Comparison of ENCODE assay signal across 22 cellular contexts in genomic region chr5:34834794-34835089, GRCh38. TPM values are rescaled to one million over a fixed set of nuclear protein-coding genes. Genes with fewer than 3 reads are reported as not detected.
DNase-seq lines count a peak whose midpoint lies in the region; ATAC-seq, FAIRE-seq and TF ChIP-seq lines count a peak whose summit lies in the region.
"Had no signal": no experiment of that assay in that cellular context is flagged by ENCODE, and none has a peak within 500 bp of the region (broad histone marks: within the 10 kb centered on the region; RNA-seq: fewer than 3 reads in every experiment).

No MANE protein-coding gene starts in this region.

- no peaks in the 10 kb centered on the region for H3K27me3 ChIP-seq in left ventricle myocardium inferior (ENCODE audit: low read depth)
- H3K27me3 ChIP-seq in heart left ventricle: no peaks in the 10 kb centered on the region
- H3K27me3 ChIP-seq in K562 (ENCODE audit: control insufficient read depth in 2 of 2, insufficient read depth in 2 of 2, low read length in 2 of 2): no peaks in the 10 kb centered on the region
- H3K27me3 ChIP-seq in suprapubic skin: no peaks in the 10 kb centered on the region
- H3K27me3 ChIP-seq: BLaER1 had no signal

- H3K79me2 ChIP-seq in K562 (ENCODE audit: control insufficient read depth, insufficient read depth, low read length): no peaks in the 10 kb centered on the region

- no peaks in the 10 kb centered on the region for H3K9me1 ChIP-seq in K562 (ENCODE audit: control insufficient read depth, insufficient read depth, low read length)

- no peaks in the 10 kb centered on the region for H3K9me3 ChIP-seq in left ventricle myocardium inferior (replicated peaks)
- no peaks in the 10 kb centered on the region for H3K9me3 ChIP-seq in heart left ventricle
- H3K9me3 ChIP-seq in K562 (replicated peaks; ENCODE audit: control insufficient read depth, insufficient read depth, low read depth, low read length): no peaks in the 10 kb centered on the region
- no peaks in the 10 kb centered on the region for H3K9me3 ChIP-seq in suprapubic skin
- H3K9me3 ChIP-seq: BLaER1, Caco-2, HAP-1 had no signal

- 63 to 79% (median 71%) methylated on average over 1 of the region's 1 CpG for WGBS in heart left ventricle, 4 donors
- 13% methylated on average over 1 of the region's 1 CpG for WGBS in K562 (ENCODE audit: insufficient coverage, low coverage, missing lambda C conversion rate)
- 75% methylated on average over 1 of the region's 1 CpG for WGBS in suprapubic skin

- intact Hi-C loops in left ventricle myocardium inferior (cut with micrococcal nuclease) (loop anchor here (10.0 kb wide), 1 partner anchor 180 kb away; the partner anchor contains the start of gene RAI14), heart left ventricle (cut with DNase I) (loop anchor here in 2 of 10 donors (10.0 kb wide), 2 partner anchors 60 to 180 kb away; partner anchors contain the start of gene RAI14 (in 1 of the 2)), K562 (cut with micrococcal nuclease) (loop anchor here (5.0 kb wide), 1 partner anchor 63 kb away; no protein-coding TSS in a partner anchor)

- H4K20me1 ChIP-seq in K562 (replicated peaks; ENCODE audit: control insufficient read depth, insufficient read depth, low read length): no peaks in the 10 kb centered on the region
- H4K20me1 ChIP-seq: BLaER1 had no signal

- no peak overlapping the region for H3K4me2 ChIP-seq in K562 (ENCODE audit: insufficient read depth, low read length)
- H3K4me2 ChIP-seq: BLaER1 had no signal

- TF ChIP-seq CTCF in left ventricle myocardium inferior (IDR thresholded peaks at IDR 0.05; ENCODE audit: borderline replicate concordance) (no peak), heart left ventricle (IDR thresholded peaks at IDR 0.05) (no peak), K562 (IDR thresholded peaks at IDR 0.05 in 2 of 3, conservative IDR thresholded peaks at IDR 0.05 in 1 of 3; ENCODE audit: insufficient read depth in 2 of 3, low read depth in 1 of 3, low read length in 3 of 3) (no peak), suprapubic skin (IDR thresholded peaks at IDR 0.05) (no peak)

- H3K27ac ChIP-seq in left ventricle myocardium inferior (replicated peaks): peak overlapping the region; percentile 46
- no peak overlapping the region for H3K27ac ChIP-seq in heart left ventricle
- H3K27ac ChIP-seq in K562 (ENCODE audit: extremely low read depth, low read depth, low read length): no peak overlapping the region
- H3K27ac ChIP-seq in suprapubic skin: peak overlapping the region; percentile 14
- H3K27ac ChIP-seq: 22Rv1, BLaER1, C4-2B, GM23248 had no signal

- in situ Hi-C loops in K562 (cut with MboI): no loop called here

- FAIRE-seq in K562 (lab: Jason Lieb, UNC): no peak
- FAIRE-seq: A204.1, G401.6, GM12892 had no signal

- H2AFZ ChIP-seq in K562 (ENCODE audit: low read depth, low read length): no peak overlapping the region
- H2AFZ ChIP-seq: GM23248 had no signal

- TF ChIP-seq EP300 in K562 (IDR thresholded peaks at IDR 0.05; ENCODE audit: low read length) (no peak), suprapubic skin (IDR thresholded peaks at IDR 0.05) (no peak)

- H3K36me3 ChIP-seq in left ventricle myocardium inferior (peaks cover 3% of the 10 kb centered on the region), heart left ventricle (peaks cover 0 to 13% (median 0%) of the 10 kb centered on the region in 9 donors), K562 (ENCODE audit: control insufficient read depth, insufficient read depth, low read length) (peaks cover 17% of the 10 kb centered on the region; the same call in 1 of the 3 replicates), suprapubic skin (peaks cover 12% of the 10 kb centered on the region)

- TF ChIP-seq POLR2A in heart left ventricle (IDR thresholded peaks at IDR 0.05): no peak
- TF ChIP-seq POLR2A in K562 (conservative IDR thresholded peaks at IDR 0.05): no peak
- no peak for TF ChIP-seq POLR2A in suprapubic skin (IDR thresholded peaks at IDR 0.05)

- H3K4me3 ChIP-seq in left ventricle myocardium inferior: no peak overlapping the region
- no peak overlapping the region for H3K4me3 ChIP-seq in heart left ventricle
- no peak overlapping the region for H3K4me3 ChIP-seq in K562
- H3K4me3 ChIP-seq in suprapubic skin: no peak overlapping the region
- H3K4me3 ChIP-seq: BLaER1, GM23248, HAP-1 had no signal

- POLR2A ChIA-PET in K562 (lab: Yijun Ruan, JAX): interaction anchor here (1.4 kb wide), 1 partner anchor 10 kb away, joined by 5 read pairs; no protein-coding TSS in a partner anchor

- CTCF ChIA-PET in K562 (lab: Yijun Ruan, JAX; ENCODE audit: low intra/inter-chr PET ratio): no interaction called here

- TF ChIP-seq RAD21 in K562 (CRISPR knock-in tag; conservative IDR thresholded peaks at IDR 0.05 in 1 of 2, IDR thresholded peaks at IDR 0.05 in 1 of 2): no peak

- no TSS peak for BruUV-seq in K562 (replicated peaks; lab: Mats Ljungman, UMichigan)

- no peak overlapping the region for H3K9ac ChIP-seq in K562 (ENCODE audit: insufficient read depth in 1 of 2, low read depth in 2 of 2, low read length in 2 of 2)
- H3K9ac ChIP-seq: BLaER1, GM23248 had no signal

- DNase-seq in left ventricle myocardium inferior: no peak
- no peak for DNase-seq in heart left ventricle
- DNase-seq in K562 (ENCODE audit: extremely low read depth in 1 of 4, low spot score in 3 of 4): no peak
- DNase-seq in suprapubic skin (ENCODE audit: low spot score in 2 of 2): no peak
- no peak for DNase-seq in RKO (ENCODE audit: low spot score)
- DNase-seq in activated T-cell treated with anti-CD3 and anti-CD28 coated beads for 4 hours: no peak
- DNase-seq in activated gamma-delta T cell (lab: John Stamatoyannopoulos, UW): no peak
- DNase-seq: Caco-2; CD4-positive, CD25-positive, alpha-beta regulatory T cell; CD8-positive, alpha-beta T cell; DMS153; DND-41; GM23248 had no signal

- H3K4me1 ChIP-seq in left ventricle myocardium inferior (peaks cover 29% of the 10 kb centered on the region), heart left ventricle (peaks cover 0 to 38% (median 6%) of the 10 kb centered on the region in 12 donors), K562 (replicated peaks in 1 of 2; ENCODE audit: control insufficient read depth in 2 of 2, insufficient read depth in 2 of 2, low read length in 2 of 2) (peaks cover 0 to 11% of the 10 kb centered on the region in 2 experiments; a peak in 2 of 5 replicates), suprapubic skin (peaks cover 11% of the 10 kb centered on the region)

- ATAC-seq in heart left ventricle (no peak), K562 (no peak), HG03039 (IDR thresholded peaks at IDR 0.05; ENCODE audit: unreplicated experiment) (no peak)
- ATAC-seq: CD8-positive, alpha-beta T cell had no signal

TF ChIP-seq in K562, 482 proteins besides CTCF, POLR2A, EP300 and RAD21 (continues in another document):
- TF ChIP-seq ZNF431 (CRISPR knock-in tag; IDR thresholded peaks at IDR 0.05) (0 out of 2 replicates have a peak, but pooled peaks have one; percentile 18), ZNF395 (CRISPR knock-in tag; IDR thresholded peaks at IDR 0.05) (no peak)

RNA-seq across cellular contexts. Expression of gene TTC23L, which starts 4.2 kb away (rescaled TPM):
- total RNA-seq in left ventricle myocardium inferior (not detected), heart left ventricle (under 1 TPM in 1 of 9 donors, not detected in 8; 0.69 TPM), K562 (2014; rRNA removed) (not detected in 2 replicates), K562 (2014; rRNA removed; fragmentation: Illumina TruSeq; extraction: Trizol) (0.07 TPM in 1 of 2 replicates, not detected in the other), K562 (2015; rRNA removed; fragmentation: Illumina TruSeq; extraction: Trizol) (0.04 and 0.15 TPM in 2 replicates), K562 (2021) (0.11 and 0.27 TPM in 2 replicates), suprapubic skin (1 to 10 TPM in 2 of 4 donors, under 1 TPM in 2; 0.48 to 7.0 (median 0.78) TPM)
- polyA plus RNA-seq in heart left ventricle (under 1 TPM in 1 of 2 donors, not detected in 1; 0.06 TPM), K562 (2011; rRNA removed) (0.14 and 0.39 TPM in 2 replicates), K562 (2014; fragmentation: Illumina TruSeq; extraction: Trizol) (0.15 and 0.18 TPM in 2 replicates), K562 (2014; fragmentation: Nextera tagmentation; extraction: Ambion mirVana) (under 1 TPM in 1 of 2 experiments, not detected in 1; 0.32 TPM), K562 (2014; rRNA removed) (0.03 and 0.19 TPM in 2 replicates)
- 0.32 and 0.53 TPM in 2 replicates for total RNA-seq in K562 (2011; cell fraction: chromatin; rRNA removed; ENCODE audit: low replicate concordance)
- 0.13 TPM in 1 of 2 replicates, not detected in the other for total RNA-seq in K562 (2011; cell fraction: nucleolus; rRNA removed)
- 0.15 and 0.23 TPM in 2 replicates for total RNA-seq in K562 (2011; cell fraction: nucleoplasm; rRNA removed)
- polyA plus RNA-seq in K562 (2011; cell fraction: cytosol; rRNA removed): 0.03 TPM in 2 replicates
- 0.36 and 0.60 TPM in 2 replicates for polyA plus RNA-seq in K562 (2011; cell fraction: nucleus; rRNA removed)
- 0.18 and 0.32 TPM in 2 replicates for polyA plus RNA-seq in K562 (2012)
- polyA minus RNA-seq in K562 (2011; rRNA and poly(A)+ RNA removed): 0.21 TPM in 1 of 2 replicates, not detected in the other
- not detected in 2 replicates for polyA minus RNA-seq in K562 (2011; cell fraction: cytosol; rRNA and poly(A)+ RNA removed)
- 0.13 TPM in 1 of 2 replicates, not detected in the other for polyA minus RNA-seq in K562 (2011; cell fraction: nucleus; rRNA and poly(A)+ RNA removed)
- total RNA-seq: CD4-positive, CD25-positive, alpha-beta regulatory T cell; CD8-positive, alpha-beta T cell; H4 had no signal
- polyA plus RNA-seq: CD4-positive, CD25-positive, alpha-beta regulatory T cell; GM23248 had no signal

Comparison
In these comparisons a context has a peak if more than half of its experiments do, and no peak if none do; other contexts are left out.
1. H3K27ac ChIP-seq: peak in left ventricle myocardium inferior (single experiment) and suprapubic skin (single experiment); none in heart left ventricle (0 of 12) and K562 (single experiment).